ENCODE assay signal across 2 cellular contexts in genomic region chr6:11880156-11880555, GRCh38.
TF ChIP-seq lines count a peak whose summit lies in the region.

No MANE protein-coding gene starts in this region.

TF ChIP-seq in GM12878, 131 proteins besides CTCF, POLR2A, EP300 and RAD21:
- 0 out of 2 replicates have a peak, but pooled peaks have one; percentile 71 for TF ChIP-seq ZBTB33 (IDR thresholded peaks at IDR 0.05)
TF ChIP-seq in GM12878: peak in this region for 1; not testable (repeated sequence) for 130.

TF ChIP-seq in K562, 482 proteins besides CTCF, POLR2A, EP300 and RAD21:
- TF ChIP-seq ZNF431 (CRISPR knock-in tag; IDR thresholded peaks at IDR 0.05): peak; percentile 98
- peak in 1 of 2 experiments; percentile 63; a peak in 1 of 3 replicates for TF ChIP-seq CBX3 (IDR thresholded peaks at IDR 0.05; ENCODE audit: borderline replicate concordance in 1 of 2, low read length in 2 of 2)
- TF ChIP-seq ZNF280A (IDR thresholded peaks at IDR 0.05; ENCODE audit: low read depth, partially characterized antibody): peak; percentile 49
- TF ChIP-seq CHAMP1 (IDR thresholded peaks at IDR 0.05): peak; percentile 56; the same call in 1 of the 2 replicates
- TF ChIP-seq TRIM24 (IDR thresholded peaks at IDR 0.05): 0 out of 4 replicates have a peak, but pooled peaks of 1 of the 2 experiments have one; percentile 27
TF ChIP-seq in K562: peak in this region for 5; not testable (repeated sequence) for 477.
